29 cellular contexts compared by ENCODE assay signal in the genomic region with DNA sequence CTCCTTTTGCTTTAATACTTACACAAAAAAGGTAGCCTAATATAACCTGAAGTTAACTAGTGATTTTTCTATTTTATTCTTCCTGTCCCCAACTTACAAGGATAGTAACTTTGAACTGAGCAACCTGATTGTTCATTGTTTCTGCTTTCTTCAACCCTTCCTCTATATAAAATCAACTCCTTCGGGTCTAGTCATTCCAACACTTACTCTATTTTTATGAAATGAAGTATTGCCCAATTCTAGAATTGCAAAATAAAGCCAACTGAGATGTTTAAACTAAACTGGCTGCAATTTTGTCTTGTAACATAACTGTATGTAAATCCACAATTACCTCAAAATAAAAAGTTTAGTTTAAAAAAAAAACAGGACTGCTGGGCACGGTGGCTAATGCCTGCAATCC. TPM values are rescaled to one million over a fixed set of nuclear protein-coding genes. Genes with fewer than 3 reads are reported as not detected.
DNase-seq lines count a peak whose midpoint lies in the region; ATAC-seq and TF ChIP-seq lines count a peak whose summit lies in the region.
"Had no signal": no experiment of that assay in that cellular context is flagged by ENCODE, and none has a peak within 500 bp of the region (broad histone marks: within the 10 kb centered on the region; RNA-seq: fewer than 3 reads in every experiment).

No MANE protein-coding gene starts in this region.

- no peaks in the 10 kb centered on the region for H3K27me3 Mint-ChIP-seq in natural killer cell treated with Interleukin-12 subunit alpha and Interleukin-12 subunit beta and Interleukin-15 and Interleukin-18, amount 100 ng/mL, for 72 hours
- no peaks in the 10 kb centered on the region for H3K27me3 Mint-ChIP-seq in natural killer cell (ENCODE audit: low read depth in 2 of 2)
- H3K27me3 Mint-ChIP-seq: activated CD4-positive, alpha-beta T cell treated with anti-CD3 and anti-CD28 coated beads, Interleukin-2, amount 10 ng/mL, durations not matched to agents 24 days and 14 days; activated naive CD8-positive, alpha-beta T cell treated with anti-CD3 and anti-CD28 coated beads for 36 hours; CD4-positive, alpha-beta T cell; effector memory CD8-positive, alpha-beta T cell; IgD-negative memory B cell; naive thymus-derived CD8-positive, alpha-beta T cell; stimulated activated memory B cell treated with anti-CD40 and anti-IgM and Interleukin-4, amounts not matched to agents 10 μg/mL and 1 μg/mL and 100 μg/mL, for 72 hours had no signal

- H3K4me3 ChIP-seq in fibroblast of mammary gland (ENCODE audit: control insufficient read depth, low read depth, low read length) = no peak overlapping the region
- H3K4me3 ChIP-seq: ascending aorta, GM23338, hepatocyte, lung, suprapubic skin had no signal

- DNase-seq in natural killer cell treated with Interleukin-12 subunit alpha and Interleukin-12 subunit beta and Interleukin-15 and Interleukin-18, amount 100 ng/mL, for 72 hours (ENCODE audit: low spot score) = no peak
- DNase-seq in natural killer cell = no peak
- DNase-seq in SIG-M5 treated with dmso at 0.1 percent for 504 hours (lab: John Stamatoyannopoulos, UW; ENCODE audit: unreplicated experiment) = peak; percentile 78
- peak; percentile 43 for DNase-seq in fibroblast of mammary gland (ENCODE audit: low read depth)
- DNase-seq in SHP77 treated with DMSO at 0.1 percent for 48 hours (lab: John Stamatoyannopoulos, UW) = no peak
- DNase-seq in inferior parietal cortex (ENCODE audit: extremely low spot score) = no peak
- DNase-seq: activated CD4-positive, alpha-beta T cell treated with anti-CD3 and anti-CD28 coated beads, Interleukin-2, amount 10 ng/mL, durations not matched to agents 24 days and 14 days; activated CD8-positive, alpha-beta memory T cell treated with anti-CD3 and anti-CD28 coated beads for 24 hours; activated effector memory CD4-positive, alpha-beta T cell treated with Interleukin-2 at 50 U/mL for 16 hours; activated naive CD8-positive, alpha-beta T cell treated with anti-CD3 and anti-CD28 coated beads for 36 hours; CD4-positive, alpha-beta T cell; effector memory CD8-positive, alpha-beta T cell; left cardiac atrium; naive thymus-derived CD8-positive, alpha-beta T cell; NCI-H1417; NCI-H2029; NCI-H510A treated with DMSO at 0.1 percent for 48 hours; PC-3; stimulated activated CD4-positive, alpha-beta T cell treated with anti-CD3 and anti-CD28 coated beads, Interleukin-15, amount 100 ng/mL, for 24 hours had no signal

- intact Hi-C loops in natural killer cell (cut with micrococcal nuclease) = no loop called here

- peaks cover 20% of the 10 kb centered on the region for H3K36me3 Mint-ChIP-seq in natural killer cell treated with Interleukin-12 subunit alpha and Interleukin-12 subunit beta and Interleukin-15 and Interleukin-18, amount 100 ng/mL, for 72 hours
- H3K36me3 Mint-ChIP-seq in natural killer cell = peaks cover 16% of the 10 kb centered on the region

- peaks cover 10 to 11% of the 10 kb centered on the region in 2 donors for H3K4me1 Mint-ChIP-seq in natural killer cell treated with Interleukin-12 subunit alpha and Interleukin-12 subunit beta and Interleukin-15 and Interleukin-18, amount 100 ng/mL, for 72 hours (ENCODE audit: low read depth in 2 of 2)
- H3K4me1 Mint-ChIP-seq in natural killer cell = no peaks in the 10 kb centered on the region
- H3K4me1 Mint-ChIP-seq: activated CD4-positive, alpha-beta T cell treated with anti-CD3 and anti-CD28 coated beads, Interleukin-2, amount 10 ng/mL, durations not matched to agents 24 days and 14 days; activated naive CD8-positive, alpha-beta T cell treated with anti-CD3 and anti-CD28 coated beads for 36 hours; IgD-negative memory B cell; naive thymus-derived CD8-positive, alpha-beta T cell; stimulated activated memory B cell treated with anti-CD40 and anti-IgM and Interleukin-4, amounts not matched to agents 10 μg/mL and 1 μg/mL and 100 μg/mL, for 72 hours had no signal

- peak overlapping the region; percentile 43 for H3K4me3 Mint-ChIP-seq in natural killer cell treated with Interleukin-12 subunit alpha and Interleukin-12 subunit beta and Interleukin-15 and Interleukin-18, amount 100 ng/mL, for 72 hours
- no peak overlapping the region for H3K4me3 Mint-ChIP-seq in natural killer cell
- H3K4me3 Mint-ChIP-seq: activated CD4-positive, alpha-beta T cell treated with anti-CD3 and anti-CD28 coated beads, Interleukin-2, amount 10 ng/mL, durations not matched to agents 24 days and 14 days; activated naive CD8-positive, alpha-beta T cell treated with anti-CD3 and anti-CD28 coated beads for 36 hours; CD4-positive, alpha-beta T cell; effector memory CD8-positive, alpha-beta T cell; GM23338; IgD-negative memory B cell; naive thymus-derived CD8-positive, alpha-beta T cell; stimulated activated memory B cell treated with anti-CD40 and anti-IgM and Interleukin-4, amounts not matched to agents 10 μg/mL and 1 μg/mL and 100 μg/mL, for 72 hours; T-helper 2 cell treated with Interferon-gamma antibody and Interleukin-4, amounts not matched to agents 5 μg/mL and 100 μg/mL, for 36 hours had no signal

- no peaks in the 10 kb centered on the region for H3K9me3 Mint-ChIP-seq in natural killer cell treated with Interleukin-12 subunit alpha and Interleukin-12 subunit beta and Interleukin-15 and Interleukin-18, amount 100 ng/mL, for 72 hours
- H3K9me3 Mint-ChIP-seq in natural killer cell = no peaks in the 10 kb centered on the region
- H3K9me3 Mint-ChIP-seq: activated CD4-positive, alpha-beta T cell treated with anti-CD3 and anti-CD28 coated beads, Interleukin-2, amount 10 ng/mL, durations not matched to agents 24 days and 14 days; activated naive CD8-positive, alpha-beta T cell treated with anti-CD3 and anti-CD28 coated beads for 36 hours; CD4-positive, alpha-beta T cell; effector memory CD8-positive, alpha-beta T cell; GM23338; IgD-negative memory B cell; naive thymus-derived CD8-positive, alpha-beta T cell; stimulated activated memory B cell treated with anti-CD40 and anti-IgM and Interleukin-4, amounts not matched to agents 10 μg/mL and 1 μg/mL and 100 μg/mL, for 72 hours; T-helper 2 cell treated with Interferon-gamma antibody and Interleukin-4, amounts not matched to agents 5 μg/mL and 100 μg/mL, for 36 hours had no signal

- no peak for TF ChIP-seq CTCF in natural killer cell (IDR thresholded peaks at IDR 0.05)
- TF ChIP-seq CTCF in fibroblast of mammary gland (conservative IDR thresholded peaks at IDR 0.05; ENCODE audit: control insufficient read depth, insufficient read depth, low read depth, low read length) = no peak

- peak overlapping the region; percentile 66 to 83 for H3K27ac Mint-ChIP-seq in natural killer cell treated with Interleukin-12 subunit alpha and Interleukin-12 subunit beta and Interleukin-15 and Interleukin-18, amount 100 ng/mL, for 72 hours
- H3K27ac Mint-ChIP-seq in natural killer cell = no peak overlapping the region
- H3K27ac Mint-ChIP-seq: activated CD4-positive, alpha-beta T cell treated with anti-CD3 and anti-CD28 coated beads, Interleukin-2, amount 10 ng/mL, durations not matched to agents 24 days and 14 days; activated naive CD8-positive, alpha-beta T cell treated with anti-CD3 and anti-CD28 coated beads for 36 hours; CD4-positive, alpha-beta T cell; effector memory CD8-positive, alpha-beta T cell; GM23338; IgD-negative memory B cell; stimulated activated memory B cell treated with anti-CD40 and anti-IgM and Interleukin-4, amounts not matched to agents 10 μg/mL and 1 μg/mL and 100 μg/mL, for 72 hours; T-helper 2 cell treated with Interferon-gamma antibody and Interleukin-4, amounts not matched to agents 5 μg/mL and 100 μg/mL, for 36 hours had no signal

- no peak for ATAC-seq in natural killer cell treated with Interleukin-12 subunit alpha and Interleukin-12 subunit beta and Interleukin-15 and Interleukin-18, amount 100 ng/mL, for 72 hours
- ATAC-seq in natural killer cell (no peak), HG02852 (IDR thresholded peaks at IDR 0.05; ENCODE audit: unreplicated experiment) (no peak), GM18498 (IDR thresholded peaks at IDR 0.05; ENCODE audit: unreplicated experiment) (no peak)
- ATAC-seq: effector memory CD8-positive, alpha-beta T cell; GM23338; left cardiac atrium; naive thymus-derived CD8-positive, alpha-beta T cell; PC-3; stimulated activated memory B cell treated with anti-CD40 and anti-IgM and Interleukin-4, amounts not matched to agents 10 μg/mL and 1 μg/mL and 100 μg/mL, for 72 hours had no signal

RNA-seq across cellular contexts. Expression of gene DNA2, which starts 20.3 kb away (rescaled TPM):
- 10 to 100 TPM; 25.8 to 69.0 TPM for total RNA-seq in natural killer cell treated with Interleukin-12 subunit alpha and Interleukin-12 subunit beta and Interleukin-15 and Interleukin-18, amount 100 ng/mL, for 72 hours
- total RNA-seq in natural killer cell = 1 to 10 TPM; 7.7 to 9.9 (median 8.6) TPM

RNA-seq across cellular contexts. Expression of gene SLC25A16, which starts 35.2 kb away (rescaled TPM):
- 10 to 100 TPM; 28.9 to 41.3 TPM for total RNA-seq in natural killer cell treated with Interleukin-12 subunit alpha and Interleukin-12 subunit beta and Interleukin-15 and Interleukin-18, amount 100 ng/mL, for 72 hours
- total RNA-seq in natural killer cell = 10 to 100 TPM; 30.2 to 31.5 (median 31.1) TPM

Comparison
In these comparisons a context has a peak if more than half of its experiments do, and no peak if none do; other contexts are left out.
1. H3K27ac Mint-ChIP-seq: peak in natural killer cell treated with Interleukin-12 subunit alpha and Interleukin-12 subunit beta and Interleukin-15 and Interleukin-18, amount 100 ng/mL, for 72 hours (2 of 2); none in natural killer cell (0 of 2).
2. DNase-seq: peak in SIG-M5 treated with dmso at 0.1 percent for 504 hours (single experiment) and fibroblast of mammary gland (single experiment); none in natural killer cell treated with Interleukin-12 subunit alpha and Interleukin-12 subunit beta and Interleukin-15 and Interleukin-18, amount 100 ng/mL, for 72 hours (single experiment), natural killer cell (single experiment), SHP77 treated with DMSO at 0.1 percent for 48 hours (single experiment) and inferior parietal cortex (single experiment).